ENCODE assay signal across 10 cellular contexts in genomic region chr1:2195785-2196184, GRCh38. TPM values are rescaled to one million over a fixed set of nuclear protein-coding genes. Genes with fewer than 3 reads are reported as not detected.
A peak's percentile ranks its signal among the peaks of the same experiment; 100 is the strongest.
DNase-seq lines count a peak whose midpoint lies in the region; ATAC-seq and TF ChIP-seq lines count a peak whose summit lies in the region.
"Had no signal": no experiment of that assay in that cellular context is flagged by ENCODE, and none has a peak within 500 bp of the region (broad histone marks: within the 10 kb centered on the region; RNA-seq: fewer than 3 reads in every experiment).

No MANE protein-coding gene starts in this region.

- H3K9me3 Mint-ChIP-seq in CD8-positive, alpha-beta T cell, result no peaks in the 10 kb centered on the region
- peaks cover 9% of the 10 kb centered on the region for H3K9me3 Mint-ChIP-seq in glutamatergic neuron (ENCODE audit: unreplicated experiment)
- H3K9me3 Mint-ChIP-seq: GM23338 had no signal

- H3K4me1 Mint-ChIP-seq in CD8-positive, alpha-beta T cell (ENCODE audit: low read depth), result peaks cover 30% of the 10 kb centered on the region
- peaks cover 10% of the 10 kb centered on the region for H3K4me1 Mint-ChIP-seq in glutamatergic neuron (ENCODE audit: low read depth, unreplicated experiment)

- no peak overlapping the region for H3K4me3 Mint-ChIP-seq in CD8-positive, alpha-beta T cell
- H3K4me3 Mint-ChIP-seq in glutamatergic neuron (ENCODE audit: unreplicated experiment), result no peak overlapping the region

- H3K4me1 ChIP-seq in CD8-positive, alpha-beta T cell (ENCODE audit: insufficient read depth, low read length), result peaks cover 37% of the 10 kb centered on the region
- peaks cover 37% of the 10 kb centered on the region for H3K4me1 ChIP-seq in Panc1 (ENCODE audit: control insufficient read depth, insufficient read depth, low read length)
- peaks cover 23 to 82% (median 58%) of the 10 kb centered on the region in 6 donors for H3K4me1 ChIP-seq in spleen

- no peaks in the 10 kb centered on the region for H3K27me3 Mint-ChIP-seq in CD8-positive, alpha-beta T cell (ENCODE audit: low read depth)
- H3K27me3 Mint-ChIP-seq in glutamatergic neuron (ENCODE audit: unreplicated experiment), result peaks cover 6% of the 10 kb centered on the region

- no peak overlapping the region for H3K4me3 ChIP-seq in CD8-positive, alpha-beta T cell (ENCODE audit: low read depth, low read length)
- H3K4me3 ChIP-seq in Panc1 (ENCODE audit: low read depth in 2 of 2, low read length in 2 of 2), result no peak overlapping the region
- H3K4me3 ChIP-seq in spleen, result no peak overlapping the region

- BruUV-seq in Panc1 (replicated peaks; lab: Mats Ljungman, UMichigan), result no TSS peak

- 75 to 82% (median 79%) methylated on average over 10 to 11 of the region's 11 CpGs for WGBS in spleen, 5 donors

- intact Hi-C loops in CD8-positive, alpha-beta T cell (cut with DNase I, micrococcal nuclease), result loop anchor here (1.0 to 5.0 kb wide), 15 partner anchors 9 to 359 kb away; partner anchors contain the start of genes PANK4 (in 1 of the 2), PEX10 (in 1 of the 2), PRKCZ (in 1 of the 2) and TMEM52 (in 1 of the 2)
- intact Hi-C loops in Panc1 (cut with micrococcal nuclease; ENCODE audit: unreplicated experiment) (loop anchor here (2.0 to 10.0 kb wide), 2 partner anchors 119 to 185 kb away; no protein-coding TSS in a partner anchor), spleen (cut with DNase I; ENCODE audit: low total_unique reads) (loop anchor here (2.0 to 5.0 kb wide), 3 partner anchors 117 to 352 kb away; no protein-coding TSS in a partner anchor)

- no peak for DNase-seq in CD8-positive, alpha-beta T cell
- DNase-seq in Panc1 (ENCODE audit: low read depth, low spot score) (no peak), glutamatergic neuron (peak; percentile 73), spleen (peak; percentile 81), DMS153 (lab: John Stamatoyannopoulos, UW) (no peak), NCI-H2227 (lab: John Stamatoyannopoulos, UW; ENCODE audit: unreplicated experiment) (no peak), NCI-H2107 (lab: John Stamatoyannopoulos, UW) (no peak), activated gamma-delta T cell treated with Interleukin-2 at 50 U/mL for 16 hours (no peak)
- DNase-seq: SIG-M5 had no signal

- no peak for TF ChIP-seq CTCF in CD8-positive, alpha-beta T cell (IDR thresholded peaks at IDR 0.05)
- TF ChIP-seq CTCF in Panc1 (IDR thresholded peaks at IDR 0.05), result no peak
- no peak for TF ChIP-seq CTCF in glutamatergic neuron (IDR thresholded peaks at IDR 0.05; ENCODE audit: partially characterized antibody, unreplicated experiment)
- no peak for TF ChIP-seq CTCF in spleen (IDR thresholded peaks at IDR 0.05 in 8 of 11, conservative IDR thresholded peaks at IDR 0.05 in 3 of 11)

- H3K27ac ChIP-seq in CD8-positive, alpha-beta T cell (ENCODE audit: low read depth, low read length), result no peak overlapping the region
- peak overlapping the region; percentile 91; the same call in 1 of the 2 replicates for H3K27ac ChIP-seq in Panc1 (ENCODE audit: low read length)
- H3K27ac ChIP-seq in spleen, result peak overlapping the region; percentile 86 to 97 (median 94)

- no peak for TF ChIP-seq POLR2A in spleen (IDR thresholded peaks at IDR 0.05)

- no peak for ATAC-seq in CD8-positive, alpha-beta T cell
- no peak for ATAC-seq in Panc1

- no peaks in the 10 kb centered on the region for H3K36me3 ChIP-seq in CD8-positive, alpha-beta T cell (ENCODE audit: insufficient read depth, low read length)
- H3K36me3 ChIP-seq in Panc1 (ENCODE audit: control insufficient read depth, insufficient read depth, low read length), result no peaks in the 10 kb centered on the region; the same call in 1 of the 2 replicates
- H3K36me3 ChIP-seq in spleen, result peaks cover 0 to 19% (median 0%) of the 10 kb centered on the region in 6 donors

- POLR2A ChIA-PET in CD8-positive, alpha-beta T cell (lab: Charles Lee), result interaction anchor here (0.7 to 2.3 kb wide), 12 partner anchors 9 to 329 kb away, joined by 3 to 16 read pairs (median 6); partner anchors contain the start of genes MORN1, PEX10, RER1 and SKI
- POLR2A ChIA-PET in Panc1 (lab: Charles Lee), result interaction anchor here (0.6 kb wide), 1 partner anchor 181 kb away, joined by 8 read pairs; no protein-coding TSS in a partner anchor

- no peaks in the 10 kb centered on the region for H3K27me3 ChIP-seq in CD8-positive, alpha-beta T cell (ENCODE audit: insufficient read depth, low read length)
- H3K27me3 ChIP-seq in Panc1 (ENCODE audit: control insufficient read depth, insufficient read depth, low read length) (no peaks in the 10 kb centered on the region), spleen (replicated peaks in 1 of 7) (no peaks in the 10 kb centered on the region)

- H3K9me3 ChIP-seq in CD8-positive, alpha-beta T cell (ENCODE audit: low read length), result no peaks in the 10 kb centered on the region
- no peaks in the 10 kb centered on the region for H3K9me3 ChIP-seq in Panc1 (ENCODE audit: control insufficient read depth, insufficient read depth, low read depth, low read length)
- H3K9me3 ChIP-seq in spleen, result no peaks in the 10 kb centered on the region

- CTCF ChIA-PET in CD8-positive, alpha-beta T cell (lab: Charles Lee), result interaction anchor here (1.0 to 12.6 kb wide), 17 partner anchors 20 to 390 kb away, joined by 3 to 332 read pairs (median 7); partner anchors contain the start of genes MORN1 and RER1
- CTCF ChIA-PET in Panc1 (lab: Charles Lee), result interaction anchor here (0.5 to 3.2 kb wide), 2 partner anchors 186 to 236 kb away, joined by 4 to 38 read pairs; no protein-coding TSS in a partner anchor

- H3K36me3 Mint-ChIP-seq in CD8-positive, alpha-beta T cell, result peaks cover 2% of the 10 kb centered on the region
- no peaks in the 10 kb centered on the region for H3K36me3 Mint-ChIP-seq in glutamatergic neuron (ENCODE audit: unreplicated experiment)

- in situ Hi-C loops in Panc1 (cut with HindIII; ENCODE audit: low pct_unique_long_range_greater_than_20kb, low sequenced_read_pairs), result loop anchor here (10.0 kb wide), 1 partner anchor 199 kb away; the partner anchor contains the start of genes MORN1 and RER1

- H3K27ac Mint-ChIP-seq in CD8-positive, alpha-beta T cell, result peak overlapping the region; percentile 93
- H3K27ac Mint-ChIP-seq in glutamatergic neuron (ENCODE audit: unreplicated experiment), result peak overlapping the region; percentile 62

RNA-seq across cellular contexts. Expression of gene FAAP20, which starts 1.2 kb away (rescaled TPM):
- total RNA-seq in CD8-positive, alpha-beta T cell, result 10 to 100 TPM; 53.6 to 61.1 TPM
- 177 TPM for total RNA-seq in Panc1 (2021; ENCODE audit: unreplicated experiment)
- polyA plus RNA-seq in Panc1 (2012; ENCODE audit: insufficient read length), result 197 TPM
- total RNA-seq in glutamatergic neuron (ENCODE audit: unreplicated experiment), result 111 TPM
- 10 to 100 TPM; 20.6 to 64.0 (median 46.6) TPM for total RNA-seq in spleen
- polyA plus RNA-seq in spleen, result 100 to 1,000 TPM in 1 of 3 donors, 10 to 100 TPM in 2; 66.8 to 113 (median 94.1) TPM

RNA-seq across cellular contexts. Expression of gene SKI, which starts 32.3 kb away (rescaled TPM):
- total RNA-seq in CD8-positive, alpha-beta T cell, result 100 to 1,000 TPM; 361 to 383 TPM
- total RNA-seq in Panc1 (2021; ENCODE audit: unreplicated experiment), result 63.2 TPM
- 35.0 TPM for polyA plus RNA-seq in Panc1 (2012; ENCODE audit: insufficient read length)
- total RNA-seq in glutamatergic neuron (ENCODE audit: unreplicated experiment), result 143 TPM
- 10 to 100 TPM; 47.4 to 100.0 (median 64.0) TPM for total RNA-seq in spleen
- 10 to 100 TPM in 1 of 3 donors, 1 to 10 TPM in 2; 4.4 to 16.8 (median 6.5) TPM for polyA plus RNA-seq in spleen

Comparison
In these comparisons a context has a peak if more than half of its experiments do, and no peak if none do; other contexts are left out.
1. DNase-seq: peak in glutamatergic neuron (single experiment) and spleen (single experiment); none in CD8-positive, alpha-beta T cell (0 of 7), Panc1 (single experiment), DMS153 (single experiment), NCI-H2227 (single experiment), NCI-H2107 (single experiment) and activated gamma-delta T cell treated with Interleukin-2 at 50 U/mL for 16 hours (single experiment).